ENCODE assay signal across 26 cellular contexts in the genomic region with DNA sequence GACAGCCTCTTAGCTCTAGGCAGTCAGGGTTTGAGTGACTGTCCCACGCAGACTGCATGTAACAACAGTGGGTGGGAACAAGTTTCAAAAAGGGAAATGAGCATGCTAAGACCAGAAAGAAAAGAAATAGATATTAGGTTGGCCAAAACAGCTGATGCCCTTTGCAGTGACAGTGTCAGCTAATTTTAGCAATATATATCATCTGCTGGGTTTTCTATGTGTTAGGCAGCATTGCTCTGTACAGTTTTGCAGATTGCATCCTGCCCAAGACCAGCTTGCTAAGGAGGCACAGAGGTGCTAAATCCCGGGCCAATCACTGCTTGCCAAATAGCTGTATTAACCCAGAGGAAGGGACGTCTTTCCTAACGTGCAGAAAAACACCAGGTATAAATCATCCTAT.
"Had no signal": no experiment of that assay in that cellular context is flagged by ENCODE, and none has a peak within 500 bp of the region (broad histone marks: within the 10 kb centered on the region; RNA-seq: fewer than 3 reads in every experiment).

No MANE protein-coding gene starts in this region.

- H3K9me3 ChIP-seq: left lung, lower lobe of right lung, right atrium auricular region, right lobe of liver, spleen, suprapubic skin, thoracic aorta, tibial artery, vagina had no signal

- H3K4me1 Mint-ChIP-seq: naive thymus-derived CD4-positive, alpha-beta T cell; stimulated activated effector memory CD8-positive, alpha-beta T cell treated with anti-CD3 and anti-CD28 coated beads, Interleukin-12 subunit alpha, Interleukin-12 subunit beta, amount 100 ng/mL, for 72 hours had no signal

- H3K36me3 ChIP-seq: left lung, lower lobe of right lung, right atrium auricular region, right lobe of liver, spleen, suprapubic skin, thoracic aorta, tibial artery, vagina had no signal

- ATAC-seq: left colon; left lung; lower lobe of right lung; naive thymus-derived CD4-positive, alpha-beta T cell; natural killer cell treated with Interleukin-12 subunit alpha and Interleukin-12 subunit beta and Interleukin-15 and Interleukin-18, amount 100 ng/mL, for 72 hours; right lobe of liver; stimulated activated effector memory CD8-positive, alpha-beta T cell treated with anti-CD3 and anti-CD28 coated beads, Interleukin-12 subunit alpha, Interleukin-12 subunit beta, amount 100 ng/mL, for 72 hours had no signal

- H3K27me3 ChIP-seq: left lung, right atrium auricular region, right lobe of liver, tibial artery, vagina had no signal

- DNase-seq: head of caudate nucleus; hippocampal formation; kidney glomerular epithelial cell; left colon; left lung; lower lobe of right lung; mammary epithelial cell; mesenchymal stem cell; naive thymus-derived CD4-positive, alpha-beta T cell; nucleus accumbens; right lobe of liver; small intestine; spleen; stimulated activated CD4-positive, alpha-beta T cell treated with anti-CD3 and anti-CD28 coated beads, Interleukin-4, amount 100 ng/mL, for 24 hours; stimulated activated naive CD4-positive, alpha-beta T cell; tibial artery; trophoblast cell had no signal

- H3K27ac ChIP-seq: left lung, lower lobe of right lung, parathyroid adenoma, right lobe of liver, spleen, suprapubic skin, thoracic aorta, tibial artery, vagina had no signal

- H3K4me3 ChIP-seq: left lung, lower lobe of right lung, right atrium auricular region, right lobe of liver, spleen, suprapubic skin, thoracic aorta, tibial artery, vagina had no signal

- H3K4me1 ChIP-seq: left lung, lower lobe of right lung, parathyroid adenoma, right lobe of liver, suprapubic skin, vagina had no signal

- H3K4me3 Mint-ChIP-seq: naive thymus-derived CD4-positive, alpha-beta T cell; natural killer cell treated with Interleukin-12 subunit alpha and Interleukin-12 subunit beta and Interleukin-15 and Interleukin-18, amount 100 ng/mL, for 72 hours; neural crest cell; stimulated activated effector memory CD8-positive, alpha-beta T cell treated with anti-CD3 and anti-CD28 coated beads, Interleukin-12 subunit alpha, Interleukin-12 subunit beta, amount 100 ng/mL, for 72 hours; stimulated activated naive CD8-positive, alpha-beta T cell treated with anti-CD3 and anti-CD28 coated beads, Interleukin-15, Interleukin-2, amounts not matched to agents 100 ng/mL and 50 ng/mL, for 24 hours had no signal

- H3K27ac Mint-ChIP-seq: naive thymus-derived CD4-positive, alpha-beta T cell; natural killer cell treated with Interleukin-12 subunit alpha and Interleukin-12 subunit beta and Interleukin-15 and Interleukin-18, amount 100 ng/mL, for 72 hours; stimulated activated effector memory CD8-positive, alpha-beta T cell treated with anti-CD3 and anti-CD28 coated beads, Interleukin-12 subunit alpha, Interleukin-12 subunit beta, amount 100 ng/mL, for 72 hours; stimulated activated naive CD8-positive, alpha-beta T cell treated with anti-CD3 and anti-CD28 coated beads, Interleukin-15, Interleukin-2, amounts not matched to agents 100 ng/mL and 50 ng/mL, for 24 hours had no signal

- H3K9ac ChIP-seq: parathyroid adenoma had no signal

- H3K27me3 Mint-ChIP-seq: naive thymus-derived CD4-positive, alpha-beta T cell; natural killer cell treated with Interleukin-12 subunit alpha and Interleukin-12 subunit beta and Interleukin-15 and Interleukin-18, amount 100 ng/mL, for 72 hours; stimulated activated naive CD8-positive, alpha-beta T cell treated with anti-CD3 and anti-CD28 coated beads, Interleukin-15, Interleukin-2, amounts not matched to agents 100 ng/mL and 50 ng/mL, for 24 hours had no signal

- H3K9me3 Mint-ChIP-seq: natural killer cell treated with Interleukin-12 subunit alpha and Interleukin-12 subunit beta and Interleukin-15 and Interleukin-18, amount 100 ng/mL, for 72 hours; neural crest cell; stimulated activated naive CD8-positive, alpha-beta T cell treated with anti-CD3 and anti-CD28 coated beads, Interleukin-15, Interleukin-2, amounts not matched to agents 100 ng/mL and 50 ng/mL, for 24 hours had no signal

- H3K36me3 Mint-ChIP-seq: naive thymus-derived CD4-positive, alpha-beta T cell; natural killer cell treated with Interleukin-12 subunit alpha and Interleukin-12 subunit beta and Interleukin-15 and Interleukin-18, amount 100 ng/mL, for 72 hours; stimulated activated effector memory CD8-positive, alpha-beta T cell treated with anti-CD3 and anti-CD28 coated beads, Interleukin-12 subunit alpha, Interleukin-12 subunit beta, amount 100 ng/mL, for 72 hours had no signal
